Comparison of ENCODE assay signal across 19 cellular contexts in genomic region chr19:2415281-2415972, GRCh38. TPM values are rescaled to one million over a fixed set of nuclear protein-coding genes. Genes with fewer than 3 reads are reported as not detected.
"Had no signal": no experiment of that assay in that cellular context is flagged by ENCODE, and none has a peak within 500 bp of the region (broad histone marks: within the 10 kb centered on the region; RNA-seq: fewer than 3 reads in every experiment).

No MANE protein-coding gene starts in this region.

- H3K4me2 ChIP-seq: neural progenitor cell had no signal

- H3K9me3 ChIP-seq: pancreas had no signal

- H3K4me1 ChIP-seq: heart right ventricle, neural progenitor cell, pancreas, upper lobe of left lung had no signal

- H3K9ac ChIP-seq: neural progenitor cell had no signal

- H3K27ac ChIP-seq: heart right ventricle, neural progenitor cell, pancreas, upper lobe of left lung had no signal

- H3K9me3 Mint-ChIP-seq: activated CD4-positive, alpha-beta T cell treated with anti-CD3 and anti-CD28 coated beads, Interleukin-2, amount 10 ng/mL, durations not matched to agents 7 days and 5 days; activated naive CD4-positive, alpha-beta T cell treated with anti-CD3 and anti-CD28 coated beads, Interleukin-2, amount 50 U/mL, for 24 hours; activated T-helper 2 cell treated with anti-CD3 and anti-CD28 coated beads, Interferon-gamma antibody, Interleukin-2, Interleukin-4, amounts not matched to agents 10 μg/mL and 5 μg/mL and 100 μg/mL, durations not matched to agents 14 hours and 24 hours and 36 hours; stimulated activated naive CD8-positive, alpha-beta T cell treated with anti-CD3 and anti-CD28 coated beads, Interleukin-15, Interleukin-2, amounts not matched to agents 100 ng/mL and 50 ng/mL, for 24 hours had no signal

- H3K4me3 ChIP-seq: heart right ventricle, neural progenitor cell, pancreas, upper lobe of left lung had no signal

- H3K36me3 Mint-ChIP-seq: neural progenitor cell had no signal

- H3K27me3 ChIP-seq: heart right ventricle, neural progenitor cell, pancreas, upper lobe of left lung had no signal

- H2AFZ ChIP-seq: neural progenitor cell had no signal

- H3K4me3 Mint-ChIP-seq: activated CD4-positive, alpha-beta T cell treated with anti-CD3 and anti-CD28 coated beads, Interleukin-2, amount 10 ng/mL, durations not matched to agents 7 days and 5 days; activated naive CD4-positive, alpha-beta T cell treated with anti-CD3 and anti-CD28 coated beads, Interleukin-2, amount 50 U/mL, for 24 hours; brain; neural progenitor cell; stimulated activated naive CD8-positive, alpha-beta T cell treated with anti-CD3 and anti-CD28 coated beads, Interleukin-15, Interleukin-2, amounts not matched to agents 100 ng/mL and 50 ng/mL, for 24 hours; T-helper 1 cell treated with Interleukin-12 subunit alpha and Interleukin-12 subunit beta and Interleukin-4 antibody, amounts not matched to agents 30 μg/mL and 1 μg/mL, for 36 hours had no signal

- DNase-seq: activated CD4-positive, alpha-beta T cell treated with anti-CD3 and anti-CD28 coated beads, Interleukin-2, amount 10 ng/mL, durations not matched to agents 7 days and 5 days; activated CD4-positive, CD25-positive, alpha-beta regulatory T cell; activated T-cell treated with anti-CD3 and anti-CD28 coated beads for 4 hours; effector memory CD4-positive, alpha-beta T cell; heart right ventricle; islet precursor cell; retina; stimulated activated CD4-positive, alpha-beta T cell treated with anti-CD3 and anti-CD28 coated beads, Interleukin-15, amount 100 ng/mL, for 24 hours; stimulated activated CD4-positive, alpha-beta T cell treated with anti-CD3 and anti-CD28 coated beads, Interleukin-4, amount 100 ng/mL, for 24 hours; upper lobe of left lung had no signal

- H3K4me1 Mint-ChIP-seq: brain, neural progenitor cell had no signal

- H3K27me3 Mint-ChIP-seq: activated CD4-positive, alpha-beta T cell treated with anti-CD3 and anti-CD28 coated beads, Interleukin-2, amount 10 ng/mL, durations not matched to agents 7 days and 5 days; activated naive CD4-positive, alpha-beta T cell treated with anti-CD3 and anti-CD28 coated beads, Interleukin-2, amount 50 U/mL, for 24 hours; stimulated activated naive CD8-positive, alpha-beta T cell treated with anti-CD3 and anti-CD28 coated beads, Interleukin-15, Interleukin-2, amounts not matched to agents 100 ng/mL and 50 ng/mL, for 24 hours had no signal

- H3K36me3 ChIP-seq: neural progenitor cell, pancreas had no signal

- H3K27ac Mint-ChIP-seq: activated CD4-positive, alpha-beta T cell treated with anti-CD3 and anti-CD28 coated beads, Interleukin-2, amount 10 ng/mL, durations not matched to agents 7 days and 5 days; activated naive CD4-positive, alpha-beta T cell treated with anti-CD3 and anti-CD28 coated beads, Interleukin-2, amount 50 U/mL, for 24 hours; activated T-helper 2 cell treated with anti-CD3 and anti-CD28 coated beads, Interferon-gamma antibody, Interleukin-2, Interleukin-4, amounts not matched to agents 10 μg/mL and 5 μg/mL and 100 μg/mL, durations not matched to agents 14 hours and 24 hours and 36 hours; brain; neural progenitor cell; stimulated activated naive CD8-positive, alpha-beta T cell treated with anti-CD3 and anti-CD28 coated beads, Interleukin-15, Interleukin-2, amounts not matched to agents 100 ng/mL and 50 ng/mL, for 24 hours; T-helper 1 cell treated with Interleukin-12 subunit alpha and Interleukin-12 subunit beta and Interleukin-4 antibody, amounts not matched to agents 30 μg/mL and 1 μg/mL, for 36 hours had no signal

RNA-seq across cellular contexts. Expression of gene TMPRSS9, which starts 55.4 kb away (rescaled TPM):
- total RNA-seq: activated CD4-positive, alpha-beta T cell treated with anti-CD3 and anti-CD28 coated beads, Interleukin-2, amount 10 ng/mL, durations not matched to agents 7 days and 5 days; activated CD8-positive, alpha-beta memory T cell treated with anti-CD3 and anti-CD28 coated beads for 36 hours; activated T-helper 2 cell treated with anti-CD3 and anti-CD28 coated beads, Interferon-gamma antibody, Interleukin-2, Interleukin-4, amounts not matched to agents 10 μg/mL and 5 μg/mL and 100 μg/mL, durations not matched to agents 14 hours and 24 hours and 36 hours; heart right ventricle; myocyte had no signal
